2 cellular contexts compared by ENCODE assay signal in genomic region chr6:63644668-63645326, GRCh38.
TF ChIP-seq lines count a peak whose summit lies in the region.

No MANE protein-coding gene starts in this region.

TF ChIP-seq in K562, 482 proteins besides CTCF, POLR2A, EP300 and RAD21 (continued from another document and continues in another):
- no peak for TF ChIP-seq ZHX1 (conservative IDR thresholded peaks at IDR 0.05; ENCODE audit: low read length)
- no peak for TF ChIP-seq ZKSCAN8 (CRISPR knock-in tag; IDR thresholded peaks at IDR 0.05)
- no peak for TF ChIP-seq DLX4 (CRISPR knock-in tag; IDR thresholded peaks at IDR 0.05)
- no peak for TF ChIP-seq ZNF830 (CRISPR knock-in tag; IDR thresholded peaks at IDR 0.05)
- no peak for TF ChIP-seq MGA (IDR thresholded peaks at IDR 0.05)
- TF ChIP-seq ETV6 (IDR thresholded peaks at IDR 0.05; ENCODE audit: borderline replicate concordance in 1 of 2, low read depth in 2 of 2, low read length in 1 of 2), result no peak
- no peak for TF ChIP-seq ETV6 (CRISPR knock-in tag; IDR thresholded peaks at IDR 0.05; ENCODE audit: borderline replicate concordance)

TF ChIP-seq in HepG2, 621 proteins besides CTCF, POLR2A, EP300 and RAD21 (continued from another document):
- no peak for TF ChIP-seq CREBL2 (CRISPR knock-in tag; IDR thresholded peaks at IDR 0.05; ENCODE audit: borderline replicate concordance)
- TF ChIP-seq TRIM22 (IDR thresholded peaks at IDR 0.05), result no peak
- TF ChIP-seq HINFP (CRISPR knock-in tag; IDR thresholded peaks at IDR 0.05; ENCODE audit: low read depth), result no peak
- no peak for TF ChIP-seq RFX5 (IDR thresholded peaks at IDR 0.05; ENCODE audit: low read depth, low read length)
- no peak for TF ChIP-seq SCMH1 (CRISPR knock-in tag; IDR thresholded peaks at IDR 0.05; ENCODE audit: borderline replicate concordance)
- no peak for TF ChIP-seq FOSL2 (CRISPR knock-in tag; IDR thresholded peaks at IDR 0.05)
- no peak for TF ChIP-seq ZNF780A (CRISPR knock-in tag; IDR thresholded peaks at IDR 0.05)
- no peak for TF ChIP-seq ZXDC (CRISPR knock-in tag; IDR thresholded peaks at IDR 0.05)
- TF ChIP-seq ZFP1 (CRISPR knock-in tag; IDR thresholded peaks at IDR 0.05), result no peak
- no peak for TF ChIP-seq ZNF572 (CRISPR knock-in tag; IDR thresholded peaks at IDR 0.05)
- TF ChIP-seq ZBTB39 (CRISPR knock-in tag; IDR thresholded peaks at IDR 0.05), result no peak
- TF ChIP-seq TEAD3 (CRISPR knock-in tag; optimal IDR thresholded peaks at IDR 0.05; ENCODE audit: borderline replicate concordance), result no peak
TF ChIP-seq in HepG2: peak in this region for 0.
